ENCODE assay signal across 8 cellular contexts in genomic region chr7:144437370-144438191, GRCh38. TPM values are rescaled to one million over a fixed set of nuclear protein-coding genes. Genes with fewer than 3 reads are reported as not detected.
DNase-seq lines count a peak whose midpoint lies in the region; ATAC-seq and TF ChIP-seq lines count a peak whose summit lies in the region.

No MANE protein-coding gene starts in this region.

- DNase-seq in DMS 273 (lab: John Stamatoyannopoulos, UW; ENCODE audit: unreplicated experiment) (peak; percentile 78), DMS 273 treated with DMSO at 0.1 percent for 48 hours (lab: John Stamatoyannopoulos, UW) (no peak), KG1 (lab: John Stamatoyannopoulos, UW) (peak; percentile 19), T-cell (peak in 28 of 34 experiments; percentile 3 to 52 (median 24)), cardiac fibroblast (ENCODE audit: low read depth in 2 of 2) (peak; percentile 83 to 87), left lobe of liver (ENCODE audit: low spot score) (no peak)
- DNase-seq in stimulated activated CD8-positive, alpha-beta memory T cell treated with anti-CD3 and anti-CD28 coated beads, Interleukin-15, amount 100 ng/mL, for 1 hour (ENCODE audit: low read depth) = peak; percentile 11

- TF ChIP-seq CTCF in cardiac fibroblast (IDR thresholded peaks at IDR 0.05; ENCODE audit: low read depth, low read length) = peak; percentile 47

- no peaks in the 10 kb centered on the region for H3K4me1 Mint-ChIP-seq in T-cell

- peaks cover 2 to 3% of the 10 kb centered on the region in 2 donors for H3K27me3 Mint-ChIP-seq in T-cell

- H3K4me3 ChIP-seq in cardiac fibroblast (replicated peaks in 1 of 2; ENCODE audit: low read depth in 2 of 2, low read length in 2 of 2) = no peak overlapping the region

- POLR2A ChIA-PET in T-cell (lab: Charles Lee) = no interaction called here

- no peaks in the 10 kb centered on the region for H3K36me3 Mint-ChIP-seq in T-cell

- no peak overlapping the region for H3K27ac Mint-ChIP-seq in T-cell

- ATAC-seq in GM21447 (IDR thresholded peaks at IDR 0.05; ENCODE audit: unreplicated experiment) (peak; percentile 72), T-cell (replicated peaks in 1 of 4) (no peak), left lobe of liver (peak; percentile 88)

- no peaks in the 10 kb centered on the region for H3K9me3 Mint-ChIP-seq in T-cell

- CTCF ChIA-PET in T-cell (lab: Charles Lee) = interaction anchor here in 1 of 2 donors (0.6 to 0.9 kb wide), 2 partner anchors 10 to 47 kb away, joined by 3 read pairs; no protein-coding TSS in a partner anchor

- no peak overlapping the region for H3K4me3 Mint-ChIP-seq in T-cell

RNA-seq across cellular contexts. Expression of gene NOBOX, which starts 34.1 kb away (rescaled TPM):
- not detected for total RNA-seq in T-cell
- total RNA-seq in left lobe of liver = not detected

Comparison
In these comparisons a context has a peak if more than half of its experiments do, and no peak if none do; other contexts are left out.
1. DNase-seq: peak in DMS 273 (single experiment), KG1 (single experiment), T-cell (28 of 34), cardiac fibroblast (2 of 2) and stimulated activated CD8-positive, alpha-beta memory T cell treated with anti-CD3 and anti-CD28 coated beads, Interleukin-15, amount 100 ng/mL, for 1 hour (single experiment); none in DMS 273 treated with DMSO at 0.1 percent for 48 hours (single experiment) and left lobe of liver (single experiment).
2. ATAC-seq: peak in GM21447 (single experiment) and left lobe of liver (single experiment); none in T-cell (0 of 4).